1 cellular context compared by ENCODE assay signal in genomic region chr1:97144527-97144926, GRCh38.
TF ChIP-seq lines count a peak whose summit lies in the region.

No MANE protein-coding gene starts in this region.

TF ChIP-seq in GM23338, 12 proteins besides CTCF, POLR2A, EP300 and RAD21 (continued from another document):
- TF ChIP-seq ZNF462 (CRISPR knock-in tag; IDR thresholded peaks at IDR 0.05) (no peak), CREB1 (CRISPR knock-in tag; IDR thresholded peaks at IDR 0.05; ENCODE audit: low read depth) (no peak), JUNB (IDR thresholded peaks at IDR 0.05; ENCODE audit: unreplicated experiment) (no peak), ZNF114 (CRISPR knock-in tag; IDR thresholded peaks at IDR 0.05) (no peak), EZH2phosphoT487 (IDR thresholded peaks at IDR 0.05; ENCODE audit: unreplicated experiment) (no peak)
TF ChIP-seq in GM23338: peak in this region for 0.
